2 cellular contexts compared by ENCODE assay signal in the genomic region with DNA sequence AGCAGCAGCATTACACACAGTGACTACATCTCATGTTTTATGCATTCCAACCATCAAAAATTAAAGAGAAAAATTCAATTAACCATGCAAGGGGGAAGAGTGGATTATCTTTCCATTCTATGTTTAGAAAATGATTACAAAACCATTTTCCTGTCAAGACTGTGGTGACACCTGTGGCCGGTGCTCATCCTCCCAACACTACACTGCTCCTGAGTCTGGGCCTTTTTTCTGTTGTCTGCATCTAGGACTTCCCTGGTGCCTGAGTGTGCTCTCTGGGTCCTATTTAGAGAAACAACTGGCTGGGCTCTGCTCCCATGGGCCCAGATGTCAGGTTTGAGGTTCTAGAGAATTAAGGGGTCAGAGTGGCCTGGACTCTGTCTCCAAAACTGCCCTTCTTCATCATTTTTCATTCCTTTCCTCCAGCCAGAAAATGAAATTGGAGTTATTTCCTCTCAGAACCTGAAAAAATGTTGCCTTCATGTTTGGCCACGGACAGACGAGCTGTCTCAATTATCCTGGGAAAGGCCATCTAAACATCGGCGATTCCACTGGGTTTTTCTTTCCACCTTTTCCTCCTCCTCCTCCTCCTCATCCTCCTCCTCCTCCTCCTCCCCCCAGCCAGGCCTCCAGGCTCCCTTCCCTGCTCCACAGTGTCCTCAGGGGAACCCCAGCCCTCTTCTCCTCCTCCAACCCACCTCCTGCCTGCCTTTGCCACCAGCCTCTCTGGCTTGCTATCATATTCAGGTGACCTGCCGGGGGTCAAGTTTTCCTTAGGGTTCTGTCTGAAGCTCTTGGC.
TF ChIP-seq lines count a peak whose summit lies in the region.

No MANE protein-coding gene starts in this region.

TF ChIP-seq in A549, 52 proteins besides CTCF, POLR2A, EP300 and RAD21 (continued from another document):
- no peak for TF ChIP-seq MYC (IDR thresholded peaks at IDR 0.05; ENCODE audit: borderline replicate concordance, low read length)
- TF ChIP-seq BHLHE40 (IDR thresholded peaks at IDR 0.05; ENCODE audit: low read depth, low read length), result no peak
- TF ChIP-seq FOXS1 (CRISPR knock-in tag; IDR thresholded peaks at IDR 0.05), result no peak
- TF ChIP-seq, protein P1, sequence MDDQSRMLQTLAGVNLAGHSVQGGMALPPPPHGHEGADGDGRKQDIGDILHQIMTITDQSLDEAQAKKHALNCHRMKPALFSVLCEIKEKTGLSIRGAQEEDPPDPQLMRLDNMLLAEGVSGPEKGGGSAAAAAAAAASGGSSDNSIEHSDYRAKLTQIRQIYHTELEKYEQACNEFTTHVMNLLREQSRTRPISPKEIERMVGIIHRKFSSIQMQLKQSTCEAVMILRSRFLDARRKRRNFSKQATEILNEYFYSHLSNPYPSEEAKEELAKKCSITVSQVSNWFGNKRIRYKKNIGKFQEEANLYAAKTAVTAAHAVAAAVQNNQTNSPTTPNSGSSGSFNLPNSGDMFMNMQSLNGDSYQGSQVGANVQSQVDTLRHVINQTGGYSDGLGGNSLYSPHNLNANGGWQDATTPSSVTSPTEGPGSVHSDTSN (IDR thresholded peaks at IDR 0.05), result no peak
- no peak for TF ChIP-seq JUNB (IDR thresholded peaks at IDR 0.05)
- TF ChIP-seq, protein P2, sequence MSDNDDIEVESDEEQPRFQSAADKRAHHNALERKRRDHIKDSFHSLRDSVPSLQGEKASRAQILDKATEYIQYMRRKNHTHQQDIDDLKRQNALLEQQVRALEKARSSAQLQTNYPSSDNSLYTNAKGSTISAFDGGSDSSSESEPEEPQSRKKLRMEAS (IDR thresholded peaks at IDR 0.05), result no peak
- TF ChIP-seq, protein P3, sequence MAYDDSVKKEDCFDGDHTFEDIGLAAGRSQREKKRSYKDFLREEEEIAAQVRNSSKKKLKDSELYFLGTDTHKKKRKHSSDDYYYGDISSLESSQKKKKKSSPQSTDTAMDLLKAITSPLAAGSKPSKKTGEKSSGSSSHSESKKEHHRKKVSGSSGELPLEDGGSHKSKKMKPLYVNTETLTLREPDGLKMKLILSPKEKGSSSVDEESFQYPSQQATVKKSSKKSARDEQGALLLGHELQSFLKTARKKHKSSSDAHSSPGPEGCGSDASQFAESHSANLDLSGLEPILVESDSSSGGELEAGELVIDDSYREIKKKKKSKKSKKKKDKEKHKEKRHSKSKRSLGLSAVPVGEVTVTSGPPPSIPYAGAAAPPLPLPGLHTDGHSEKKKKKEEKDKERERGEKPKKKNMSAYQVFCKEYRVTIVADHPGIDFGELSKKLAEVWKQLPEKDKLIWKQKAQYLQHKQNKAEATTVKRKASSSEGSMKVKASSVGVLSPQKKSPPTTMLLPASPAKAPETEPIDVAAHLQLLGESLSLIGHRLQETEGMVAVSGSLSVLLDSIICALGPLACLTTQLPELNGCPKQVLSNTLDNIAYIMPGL (CRISPR knock-in tag; IDR thresholded peaks at IDR 0.05; ENCODE audit: borderline replicate concordance), result no peak
- TF ChIP-seq RARB (CRISPR knock-in tag; IDR thresholded peaks at IDR 0.05), result no peak
- TF ChIP-seq HDAC2 (IDR thresholded peaks at IDR 0.05), result no peak
- TF ChIP-seq ZNF302 (CRISPR knock-in tag; IDR thresholded peaks at IDR 0.05), result no peak
- no peak for TF ChIP-seq FOSB (CRISPR knock-in tag; IDR thresholded peaks at IDR 0.05)
- TF ChIP-seq NFE2L2 (conservative IDR thresholded peaks at IDR 0.05; ENCODE audit: low read length), result no peak
- TF ChIP-seq, protein P4, sequence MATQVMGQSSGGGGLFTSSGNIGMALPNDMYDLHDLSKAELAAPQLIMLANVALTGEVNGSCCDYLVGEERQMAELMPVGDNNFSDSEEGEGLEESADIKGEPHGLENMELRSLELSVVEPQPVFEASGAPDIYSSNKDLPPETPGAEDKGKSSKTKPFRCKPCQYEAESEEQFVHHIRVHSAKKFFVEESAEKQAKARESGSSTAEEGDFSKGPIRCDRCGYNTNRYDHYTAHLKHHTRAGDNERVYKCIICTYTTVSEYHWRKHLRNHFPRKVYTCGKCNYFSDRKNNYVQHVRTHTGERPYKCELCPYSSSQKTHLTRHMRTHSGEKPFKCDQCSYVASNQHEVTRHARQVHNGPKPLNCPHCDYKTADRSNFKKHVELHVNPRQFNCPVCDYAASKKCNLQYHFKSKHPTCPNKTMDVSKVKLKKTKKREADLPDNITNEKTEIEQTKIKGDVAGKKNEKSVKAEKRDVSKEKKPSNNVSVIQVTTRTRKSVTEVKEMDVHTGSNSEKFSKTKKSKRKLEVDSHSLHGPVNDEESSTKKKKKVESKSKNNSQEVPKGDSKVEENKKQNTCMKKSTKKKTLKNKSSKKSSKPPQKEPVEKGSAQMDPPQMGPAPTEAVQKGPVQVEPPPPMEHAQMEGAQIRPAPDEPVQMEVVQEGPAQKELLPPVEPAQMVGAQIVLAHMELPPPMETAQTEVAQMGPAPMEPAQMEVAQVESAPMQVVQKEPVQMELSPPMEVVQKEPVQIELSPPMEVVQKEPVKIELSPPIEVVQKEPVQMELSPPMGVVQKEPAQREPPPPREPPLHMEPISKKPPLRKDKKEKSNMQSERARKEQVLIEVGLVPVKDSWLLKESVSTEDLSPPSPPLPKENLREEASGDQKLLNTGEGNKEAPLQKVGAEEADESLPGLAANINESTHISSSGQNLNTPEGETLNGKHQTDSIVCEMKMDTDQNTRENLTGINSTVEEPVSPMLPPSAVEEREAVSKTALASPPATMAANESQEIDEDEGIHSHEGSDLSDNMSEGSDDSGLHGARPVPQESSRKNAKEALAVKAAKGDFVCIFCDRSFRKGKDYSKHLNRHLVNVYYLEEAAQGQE (IDR thresholded peaks at IDR 0.05), result no peak
- TF ChIP-seq HOXB5 (CRISPR knock-in tag; IDR thresholded peaks at IDR 0.05), result no peak
- TF ChIP-seq GATA3 (IDR thresholded peaks at IDR 0.05; ENCODE audit: borderline replicate concordance), result no peak
- TF ChIP-seq RCOR1 (IDR thresholded peaks at IDR 0.05; ENCODE audit: low read depth, low read length), result no peak

TF ChIP-seq in neural cell, 6 proteins besides CTCF, POLR2A, EP300 and RAD21 (continued from another document):
- TF ChIP-seq, protein P4 (IDR thresholded peaks at IDR 0.05; ENCODE audit: borderline replicate concordance), result no peak
- TF ChIP-seq MXI1 (conservative IDR thresholded peaks at IDR 0.05; ENCODE audit: poor library complexity, severe bottlenecking) (no peak), TAF1 (IDR thresholded peaks at IDR 0.05; ENCODE audit: low read depth) (no peak), SMC3 (conservative IDR thresholded peaks at IDR 0.05; ENCODE audit: poor library complexity) (no peak), EZH2 (IDR thresholded peaks at IDR 0.05; ENCODE audit: borderline replicate concordance, insufficient read depth, low read length, poor library complexity, severe bottlenecking) (no peak)
TF ChIP-seq in neural cell: peak in this region for 0.
